20 cellular contexts compared by ENCODE assay signal in genomic region chr15:25092661-25093060, GRCh38.
DNase-seq lines count a peak whose midpoint lies in the region; ATAC-seq and TF ChIP-seq lines count a peak whose summit lies in the region.
"Had no signal": no experiment of that assay in that cellular context is flagged by ENCODE, and none has a peak within 500 bp of the region (broad histone marks: within the 10 kb centered on the region; RNA-seq: fewer than 3 reads in every experiment).

No MANE protein-coding gene starts in this region.

- in situ Hi-C loops in astrocyte of the cerebellum (cut with HindIII; ENCODE audit: low sequenced_read_pairs) = no loop called here

- H3K9me3 ChIP-seq in cardiac muscle cell (ENCODE audit: low read depth) (no peaks in the 10 kb centered on the region), right atrium auricular region (peaks cover 0 to 85% of the 10 kb centered on the region in 2 donors), SJCRH30 (replicated peaks) (no peaks in the 10 kb centered on the region)

- H3K27me3 ChIP-seq in cardiac muscle cell (no peaks in the 10 kb centered on the region), right atrium auricular region (no peaks in the 10 kb centered on the region), SJCRH30 (no peaks in the 10 kb centered on the region)
- H3K27me3 ChIP-seq: SJSA1 had no signal

- ATAC-seq in GM21515 (IDR thresholded peaks at IDR 0.05; ENCODE audit: unreplicated experiment) (no peak), HG02970 (IDR thresholded peaks at IDR 0.05; ENCODE audit: low FRiP score, unreplicated experiment) (no peak)
- ATAC-seq: GM12878, PC-3 had no signal

- H3K36me3 ChIP-seq in cardiac muscle cell = peaks cover 36% of the 10 kb centered on the region
- peaks cover 90% of the 10 kb centered on the region for H3K36me3 ChIP-seq in right atrium auricular region
- no peaks in the 10 kb centered on the region for H3K36me3 ChIP-seq in SJCRH30
- H3K36me3 ChIP-seq: SJSA1 had no signal

- DNase-seq in cardiac muscle cell (ENCODE audit: low read depth in 1 of 2, low spot score in 1 of 2) (no peak), right atrium auricular region (ENCODE audit: low spot score) (no peak), astrocyte of the cerebellum (ENCODE audit: low read depth) (peak; percentile 80), kidney glomerular epithelial cell (lab: John Stamatoyannopoulos, UW) (peak; percentile 5), mucosa of gallbladder (ENCODE audit: low spot score) (no peak), SJCRH30 (no peak)
- DNase-seq: CD4-positive, CD25-positive, alpha-beta regulatory T cell; HCEC 1CT; KBM-7; NCI-H1436 treated with DMSO at 0.1 percent for 48 hours; NCI-H2029 treated with DMSO at 0.1 percent for 48 hours; NCI-H510A; NCI-H774; PC-3 had no signal

- TF ChIP-seq CTCF in cardiac muscle cell (IDR thresholded peaks at IDR 0.05; ENCODE audit: low read depth, low read length) (no peak), right atrium auricular region (IDR thresholded peaks at IDR 0.05) (no peak), astrocyte of the cerebellum (IDR thresholded peaks at IDR 0.05; ENCODE audit: low read depth, low read length, missing control alignments) (no peak)

- no peak overlapping the region for H3K4me3 ChIP-seq in cardiac muscle cell
- no peak overlapping the region for H3K4me3 ChIP-seq in right atrium auricular region
- no peak overlapping the region for H3K4me3 ChIP-seq in astrocyte of the cerebellum (ENCODE audit: low read depth, low read length)
- no peak overlapping the region for H3K4me3 ChIP-seq in SJCRH30
- H3K4me3 ChIP-seq: GM12878, SJSA1 had no signal

- H3K4me1 ChIP-seq in cardiac muscle cell (ENCODE audit: low read depth) (no peaks in the 10 kb centered on the region), right atrium auricular region (no peaks in the 10 kb centered on the region), SJCRH30 (no peaks in the 10 kb centered on the region)
- H3K4me1 ChIP-seq: SJSA1 had no signal

- H3K27ac ChIP-seq in cardiac muscle cell (peak overlapping the region; percentile 60), right atrium auricular region (no peak overlapping the region), SJCRH30 (no peak overlapping the region)
- H3K27ac ChIP-seq: 22Rv1, RWPE1, SJSA1 had no signal

Comparison
In these comparisons a context has a peak if more than half of its experiments do, and no peak if none do; other contexts are left out.
1. DNase-seq: peak in astrocyte of the cerebellum (single experiment) and kidney glomerular epithelial cell (single experiment); none in cardiac muscle cell (0 of 2), right atrium auricular region (single experiment), mucosa of gallbladder (single experiment) and SJCRH30 (0 of 2).